In the genomic region with DNA sequence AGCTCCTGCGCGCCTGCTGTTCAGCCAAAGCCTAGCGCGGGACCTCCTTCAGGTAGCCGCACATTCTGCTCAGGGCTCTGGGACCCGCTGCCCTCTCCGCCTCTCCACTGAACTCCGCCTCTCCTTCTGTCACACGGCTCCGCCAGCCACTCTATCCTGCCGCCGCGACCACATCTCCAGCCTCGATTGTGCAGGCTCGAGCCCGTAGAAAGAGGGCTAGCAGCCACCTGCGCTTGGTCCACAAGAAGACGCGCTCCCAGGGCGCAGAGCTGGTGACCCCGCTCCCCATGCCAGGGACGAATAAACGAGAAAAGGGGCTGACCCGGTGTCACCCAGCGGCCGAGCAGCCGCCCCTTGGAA, we compare ENCODE assay signal across 8 cellular contexts. TPM values are rescaled to one million over a fixed set of nuclear protein-coding genes. Genes with fewer than 3 reads are reported as not detected.
DNase-seq lines count a peak whose midpoint lies in the region; ATAC-seq and TF ChIP-seq lines count a peak whose summit lies in the region.

No MANE protein-coding gene starts in this region.

- H3K4me1 ChIP-seq in liver (ENCODE audit: control insufficient read depth in 4 of 4, insufficient read depth in 4 of 4, low read length in 3 of 4) (peaks cover 2 to 21% (median 12%) of the 10 kb centered on the region in 4 donors), thyroid gland (peaks cover 9 to 18% of the 10 kb centered on the region in 2 donors)

- peak overlapping the region in 2 of 3 donors; percentile 12 to 52 for H3K4me3 ChIP-seq in liver (ENCODE audit: low read depth in 1 of 3, low read length in 3 of 3)
- peak overlapping the region in 2 of 3 donors; percentile 7 to 43 for H3K4me3 ChIP-seq in thyroid gland (replicated peaks in 1 of 3)

- intact Hi-C loops in thyroid gland (cut with DNase I) = no loop called here

- peaks cover 31% of the 10 kb centered on the region for H3K27me3 Mint-ChIP-seq in activated T-cell treated with anti-CD3 and anti-CD28 coated beads, Interleukin-2, amount 50 U/mL, for 24 hours
- H3K27me3 Mint-ChIP-seq in activated naive CD8-positive, alpha-beta T cell treated with anti-CD3 and anti-CD28 coated beads, Interleukin-2, amount 10 ng/mL, durations not matched to agents 7 days and 5 days = peaks cover 42% of the 10 kb centered on the region

- H3K27me3 ChIP-seq in liver (ENCODE audit: control insufficient read depth in 4 of 4, insufficient read depth in 4 of 4, low read length in 3 of 4) (peaks cover 0 to 1% (median 0%) of the 10 kb centered on the region in 4 donors), thyroid gland (no peaks in the 10 kb centered on the region)

- TF ChIP-seq CTCF in liver (IDR thresholded peaks at IDR 0.05; ENCODE audit: low read depth, low read length, missing input control) (no peak), thyroid gland (IDR thresholded peaks at IDR 0.05) (no peak)

- no peaks in the 10 kb centered on the region for H3K36me3 Mint-ChIP-seq in activated T-cell treated with anti-CD3 and anti-CD28 coated beads, Interleukin-2, amount 50 U/mL, for 24 hours (ENCODE audit: low read depth)
- H3K36me3 Mint-ChIP-seq in activated naive CD8-positive, alpha-beta T cell treated with anti-CD3 and anti-CD28 coated beads, Interleukin-2, amount 10 ng/mL, durations not matched to agents 7 days and 5 days = no peaks in the 10 kb centered on the region

- peak; percentile 1 for ATAC-seq in activated naive CD8-positive, alpha-beta T cell treated with anti-CD3 and anti-CD28 coated beads, Interleukin-2, amount 10 ng/mL, durations not matched to agents 7 days and 5 days (ENCODE audit: low read depth)
- no peak for ATAC-seq in HG03280 (IDR thresholded peaks at IDR 0.05; ENCODE audit: unreplicated experiment)

- H3K4me3 Mint-ChIP-seq in activated T-cell treated with anti-CD3 and anti-CD28 coated beads, Interleukin-2, amount 50 U/mL, for 24 hours = peak overlapping the region; percentile 81
- peak overlapping the region; percentile 97 for H3K4me3 Mint-ChIP-seq in activated naive CD8-positive, alpha-beta T cell treated with anti-CD3 and anti-CD28 coated beads, Interleukin-2, amount 10 ng/mL, durations not matched to agents 7 days and 5 days

- H3K27ac ChIP-seq in liver (ENCODE audit: low read depth in 1 of 2, low read length in 2 of 2) = no peak overlapping the region
- H3K27ac ChIP-seq in thyroid gland = no peak overlapping the region

- peaks cover 32% of the 10 kb centered on the region for H3K4me1 Mint-ChIP-seq in activated T-cell treated with anti-CD3 and anti-CD28 coated beads, Interleukin-2, amount 50 U/mL, for 24 hours (ENCODE audit: low read depth)
- peaks cover 30% of the 10 kb centered on the region for H3K4me1 Mint-ChIP-seq in activated naive CD8-positive, alpha-beta T cell treated with anti-CD3 and anti-CD28 coated beads, Interleukin-2, amount 10 ng/mL, durations not matched to agents 7 days and 5 days

- POLR2A ChIA-PET in activated naive CD8-positive, alpha-beta T cell treated with anti-CD3 and anti-CD28 coated beads, Interleukin-2, amount 10 ng/mL, durations not matched to agents 7 days and 5 days (lab: Charles Lee) = interaction anchor here (1.1 to 2.4 kb wide), 5 partner anchors 10 to 36 kb away, joined by 3 to 14 read pairs (median 11); no protein-coding TSS in a partner anchor

- no peaks in the 10 kb centered on the region for H3K9me3 Mint-ChIP-seq in activated T-cell treated with anti-CD3 and anti-CD28 coated beads, Interleukin-2, amount 50 U/mL, for 24 hours
- H3K9me3 Mint-ChIP-seq in activated naive CD8-positive, alpha-beta T cell treated with anti-CD3 and anti-CD28 coated beads, Interleukin-2, amount 10 ng/mL, durations not matched to agents 7 days and 5 days = no peaks in the 10 kb centered on the region

- TF ChIP-seq POLR2A in thyroid gland (IDR thresholded peaks at IDR 0.05) = no peak

- H3K27ac Mint-ChIP-seq in activated T-cell treated with anti-CD3 and anti-CD28 coated beads, Interleukin-2, amount 50 U/mL, for 24 hours = no peak overlapping the region
- no peak overlapping the region for H3K27ac Mint-ChIP-seq in activated naive CD8-positive, alpha-beta T cell treated with anti-CD3 and anti-CD28 coated beads, Interleukin-2, amount 10 ng/mL, durations not matched to agents 7 days and 5 days

- no peak overlapping the region for H3K9ac ChIP-seq in liver (ENCODE audit: low read depth in 1 of 2, low read length in 2 of 2)

- DNase-seq in activated T-cell treated with anti-CD3 and anti-CD28 coated beads, Interleukin-2, amount 50 U/mL, for 24 hours = no peak
- no peak for DNase-seq in activated T-cell treated with anti-CD3 and anti-CD28 coated beads, Interleukin-2, amount 50 U/mL, for 1 hour
- DNase-seq in activated naive CD8-positive, alpha-beta T cell treated with anti-CD3 and anti-CD28 coated beads, Interleukin-2, amount 10 ng/mL, durations not matched to agents 7 days and 5 days = no peak
- DNase-seq in thyroid gland = peak; percentile 13 to 15
- no peak for DNase-seq in HUDEP-2 (lab: John Stamatoyannopoulos, UW; ENCODE audit: unreplicated experiment in 76 of 76)
- DNase-seq in hepatic stellate cell (ENCODE audit: low spot score) = no peak

- WGBS in liver = 10% methylated on average over 27 of the region's 27 CpGs
- 11 to 13% methylated on average over 13 to 26 of the region's 27 CpGs for WGBS in thyroid gland, 2 donors

- H3K9me3 ChIP-seq in liver (ENCODE audit: control insufficient read depth in 4 of 4, low read length in 3 of 4) (no peaks in the 10 kb centered on the region), thyroid gland (no peaks in the 10 kb centered on the region)

- H3K36me3 ChIP-seq in liver (ENCODE audit: control insufficient read depth in 4 of 4, insufficient read depth in 3 of 4, low read depth in 1 of 4, low read length in 3 of 4) (no peaks in the 10 kb centered on the region), thyroid gland (no peaks in the 10 kb centered on the region)

- TF ChIP-seq RAD21 in liver (IDR thresholded peaks at IDR 0.05) = no peak

TF ChIP-seq in liver, 16 proteins besides CTCF, POLR2A, EP300 and RAD21 (continues in another document):
- TF ChIP-seq YY1 (IDR thresholded peaks at IDR 0.05) (no peak), RXRA (IDR thresholded peaks at IDR 0.05) (no peak), SP1 (IDR thresholded peaks at IDR 0.05) (no peak), JUND (IDR thresholded peaks at IDR 0.05) (no peak), TAF1 (conservative IDR thresholded peaks at IDR 0.05) (no peak), GABPA (IDR thresholded peaks at IDR 0.05 in 1 of 2, conservative IDR thresholded peaks at IDR 0.05 in 1 of 2) (no peak), NR2F2 (IDR thresholded peaks at IDR 0.05) (no peak), EGR1 (IDR thresholded peaks at IDR 0.05; ENCODE audit: low read depth in 2 of 2) (no peak), HNF4A (conservative IDR thresholded peaks at IDR 0.05) (no peak), REST (IDR thresholded peaks at IDR 0.05) (no peak), FOXA1 (IDR thresholded peaks at IDR 0.05) (no peak), HNF4G (IDR thresholded peaks at IDR 0.05) (no peak)
- TF ChIP-seq, protein P1, sequence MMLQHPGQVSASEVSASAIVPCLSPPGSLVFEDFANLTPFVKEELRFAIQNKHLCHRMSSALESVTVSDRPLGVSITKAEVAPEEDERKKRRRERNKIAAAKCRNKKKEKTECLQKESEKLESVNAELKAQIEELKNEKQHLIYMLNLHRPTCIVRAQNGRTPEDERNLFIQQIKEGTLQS (IDR thresholded peaks at IDR 0.05) = no peak
- TF ChIP-seq, protein P2, sequence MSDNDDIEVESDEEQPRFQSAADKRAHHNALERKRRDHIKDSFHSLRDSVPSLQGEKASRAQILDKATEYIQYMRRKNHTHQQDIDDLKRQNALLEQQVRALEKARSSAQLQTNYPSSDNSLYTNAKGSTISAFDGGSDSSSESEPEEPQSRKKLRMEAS (IDR thresholded peaks at IDR 0.05) = no peak

RNA-seq across cellular contexts. Expression of gene VIPR1, which starts 1.1 kb away (rescaled TPM):
- total RNA-seq in activated naive CD8-positive, alpha-beta T cell treated with anti-CD3 and anti-CD28 coated beads, Interleukin-2, amount 10 ng/mL, durations not matched to agents 7 days and 5 days = 10 to 100 TPM; 22.3 to 26.9 TPM
- total RNA-seq in liver (10 to 100 TPM in 1 of 2 donors, 1 to 10 TPM in 1; 2.3 to 41.8 TPM), thyroid gland (100 to 1,000 TPM in 1 of 4 donors, 10 to 100 TPM in 2, 1 to 10 TPM in 1; 6.3 to 117 (median 26.0) TPM)
- 10 to 100 TPM; 14.1 to 15.1 TPM for polyA plus RNA-seq in liver

Comparison
In these comparisons a context has a peak if more than half of its experiments do, and no peak if none do; other contexts are left out.
1. DNase-seq: peak in thyroid gland (2 of 2); none in activated T-cell treated with anti-CD3 and anti-CD28 coated beads, Interleukin-2, amount 50 U/mL, for 24 hours (single experiment), activated T-cell treated with anti-CD3 and anti-CD28 coated beads, Interleukin-2, amount 50 U/mL, for 1 hour (single experiment), activated naive CD8-positive, alpha-beta T cell treated with anti-CD3 and anti-CD28 coated beads, Interleukin-2, amount 10 ng/mL, durations not matched to agents 7 days and 5 days (single experiment), HUDEP-2 (0 of 76) and hepatic stellate cell (single experiment).